1 cellular context compared by ENCODE assay signal in the genomic region with DNA sequence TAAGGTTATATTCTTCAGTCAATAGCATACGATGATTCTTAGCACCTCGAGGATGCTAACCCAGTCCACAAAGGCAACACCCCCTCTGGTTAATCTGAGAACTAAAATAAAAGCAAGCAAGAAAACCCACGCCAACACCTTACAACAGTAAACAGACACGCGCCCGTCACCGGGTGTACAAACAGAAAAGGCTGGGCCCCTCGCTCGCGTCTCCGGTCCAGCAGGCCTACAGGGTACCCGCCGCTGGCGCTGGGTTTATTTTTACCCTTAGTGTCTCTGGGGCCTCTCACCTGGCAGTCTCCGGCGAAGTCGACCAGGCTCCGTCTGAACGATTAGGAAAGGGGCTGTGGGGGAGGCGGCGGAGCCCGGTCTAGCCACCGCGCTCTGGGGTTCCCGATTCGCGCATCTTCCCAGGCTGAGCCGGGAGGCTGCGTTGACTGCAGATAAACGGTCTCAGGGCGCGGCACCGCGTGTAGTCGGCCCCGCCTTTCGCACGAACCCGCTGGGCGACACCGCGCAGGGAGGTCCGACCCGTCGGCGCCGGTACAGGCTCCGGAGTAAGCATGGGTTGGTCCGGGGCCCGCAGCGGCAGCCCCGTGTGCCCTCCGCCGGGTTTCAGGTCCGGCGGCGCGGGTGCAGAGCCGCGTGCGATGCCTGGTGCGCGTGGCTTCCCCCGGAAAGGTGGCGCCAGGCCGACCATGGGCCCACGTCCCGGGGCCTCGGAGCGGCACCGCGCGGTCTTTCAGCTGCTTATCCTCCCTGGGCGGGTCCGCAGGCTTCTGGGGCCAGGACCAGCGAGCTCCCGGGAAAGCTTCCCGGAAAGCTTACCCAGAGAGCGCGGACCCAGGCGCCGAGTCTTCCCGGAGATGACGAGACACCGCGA.
TF ChIP-seq lines count a peak whose summit lies in the region.

SLC9B2 (minus strand) TSS at position 868 of the 883 bp plus-strand sequence. CDS start 9,211 bp downstream, outside the sequence.

TF ChIP-seq in GM12878, 131 proteins besides CTCF, POLR2A, EP300 and RAD21 (continued from another document and continues in another):
- TF ChIP-seq BCL3 (IDR thresholded peaks at IDR 0.05; ENCODE audit: borderline replicate concordance, insufficient read depth, low read depth, low read length, poor library complexity, severe bottlenecking) (no peak), TBL1XR1 (IDR thresholded peaks at IDR 0.05; ENCODE audit: low read depth, low read length) (no peak), ATF3 (IDR thresholded peaks at IDR 0.05; ENCODE audit: borderline replicate concordance, extremely low read depth, low read depth, low read length) (no peak), BMI1 (IDR thresholded peaks at IDR 0.05; ENCODE audit: borderline replicate concordance) (no peak), REST (IDR thresholded peaks at IDR 0.05; ENCODE audit: low read depth, low read length) (no peak), RBBP5 (conservative IDR thresholded peaks at IDR 0.05) (0 out of 2 replicates have a peak, but pooled peaks have one; percentile 71), MXI1 (IDR thresholded peaks at IDR 0.05; ENCODE audit: low read depth, low read length) (peak; percentile 70), KLF5 (IDR thresholded peaks at IDR 0.05; ENCODE audit: partially characterized antibody) (peak; percentile 35), FOXK2 (IDR thresholded peaks at IDR 0.05) (no peak), CHD1 (IDR thresholded peaks at IDR 0.05; ENCODE audit: low read depth, low read length) (no peak), YBX1 (IDR thresholded peaks at IDR 0.05) (no peak), KAT2A (conservative IDR thresholded peaks at IDR 0.05; ENCODE audit: control insufficient read depth, low read depth, low read length) (no peak), RAD51 (IDR thresholded peaks at IDR 0.05) (no peak), RELA (IDR thresholded peaks at IDR 0.05; ENCODE audit: borderline replicate concordance, partially characterized antibody) (no peak), SRF (IDR thresholded peaks at IDR 0.05; ENCODE audit: low read depth in 2 of 2, low read length in 2 of 2) (no peak), ZNF217 (IDR thresholded peaks at IDR 0.05) (no peak), HCFC1 (IDR thresholded peaks at IDR 0.05; ENCODE audit: low read length) (no peak), TCF3 (IDR thresholded peaks at IDR 0.05; ENCODE audit: borderline replicate concordance, insufficient read depth, low read depth, low read length) (no peak), NFXL1 (IDR thresholded peaks at IDR 0.05; ENCODE audit: borderline replicate concordance) (no peak), ZNF384 (IDR thresholded peaks at IDR 0.05; ENCODE audit: borderline replicate concordance, low read depth, low read length) (no peak), ZNF207 (IDR thresholded peaks at IDR 0.05; ENCODE audit: borderline replicate concordance) (0 out of 2 replicates have a peak, but pooled peaks have one; percentile 36), GATAD2B (conservative IDR thresholded peaks at IDR 0.05; ENCODE audit: low read depth) (peak; percentile 74; the same call in 1 of the 2 replicates), NFIC (IDR thresholded peaks at IDR 0.05; ENCODE audit: low read depth, low read length) (no peak), BHLHE40 (IDR thresholded peaks at IDR 0.05; ENCODE audit: borderline replicate concordance in 1 of 2, low read depth in 2 of 2, low read length in 1 of 2) (peak; percentile 10 to 66; a peak in 2 of 4 replicates), ZNF274 (IDR thresholded peaks at IDR 0.05; ENCODE audit: insufficient read depth, insufficient read length) (no peak), IRF5 (IDR thresholded peaks at IDR 0.05; ENCODE audit: borderline replicate concordance) (no peak), ZBTB4 (CRISPR knock-in tag; IDR thresholded peaks at IDR 0.05) (no peak), SMAD1 (IDR thresholded peaks at IDR 0.05; ENCODE audit: low read depth, partially characterized antibody) (no peak), FOS (IDR thresholded peaks at IDR 0.05; ENCODE audit: borderline replicate concordance, extremely low read depth, insufficient read length) (no peak), SIX5 (IDR thresholded peaks at IDR 0.05; ENCODE audit: low read depth, low read length, severe bottlenecking) (no peak), DPF2 (IDR thresholded peaks at IDR 0.05) (peak; percentile 86)
- TF ChIP-seq, protein P1, sequence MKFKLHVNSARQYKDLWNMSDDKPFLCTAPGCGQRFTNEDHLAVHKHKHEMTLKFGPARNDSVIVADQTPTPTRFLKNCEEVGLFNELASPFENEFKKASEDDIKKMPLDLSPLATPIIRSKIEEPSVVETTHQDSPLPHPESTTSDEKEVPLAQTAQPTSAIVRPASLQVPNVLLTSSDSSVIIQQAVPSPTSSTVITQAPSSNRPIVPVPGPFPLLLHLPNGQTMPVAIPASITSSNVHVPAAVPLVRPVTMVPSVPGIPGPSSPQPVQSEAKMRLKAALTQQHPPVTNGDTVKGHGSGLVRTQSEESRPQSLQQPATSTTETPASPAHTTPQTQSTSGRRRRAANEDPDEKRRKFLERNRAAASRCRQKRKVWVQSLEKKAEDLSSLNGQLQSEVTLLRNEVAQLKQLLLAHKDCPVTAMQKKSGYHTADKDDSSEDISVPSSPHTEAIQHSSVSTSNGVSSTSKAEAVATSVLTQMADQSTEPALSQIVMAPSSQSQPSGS (IDR thresholded peaks at IDR 0.05; ENCODE audit: low read length) = no peak
- TF ChIP-seq, protein P2, sequence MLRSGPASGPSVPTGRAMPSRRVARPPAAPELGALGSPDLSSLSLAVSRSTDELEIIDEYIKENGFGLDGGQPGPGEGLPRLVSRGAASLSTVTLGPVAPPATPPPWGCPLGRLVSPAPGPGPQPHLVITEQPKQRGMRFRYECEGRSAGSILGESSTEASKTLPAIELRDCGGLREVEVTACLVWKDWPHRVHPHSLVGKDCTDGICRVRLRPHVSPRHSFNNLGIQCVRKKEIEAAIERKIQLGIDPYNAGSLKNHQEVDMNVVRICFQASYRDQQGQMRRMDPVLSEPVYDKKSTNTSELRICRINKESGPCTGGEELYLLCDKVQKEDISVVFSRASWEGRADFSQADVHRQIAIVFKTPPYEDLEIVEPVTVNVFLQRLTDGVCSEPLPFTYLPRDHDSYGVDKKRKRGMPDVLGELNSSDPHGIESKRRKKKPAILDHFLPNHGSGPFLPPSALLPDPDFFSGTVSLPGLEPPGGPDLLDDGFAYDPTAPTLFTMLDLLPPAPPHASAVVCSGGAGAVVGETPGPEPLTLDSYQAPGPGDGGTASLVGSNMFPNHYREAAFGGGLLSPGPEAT (IDR thresholded peaks at IDR 0.05; ENCODE audit: low read depth) = no peak
- TF ChIP-seq, protein P3, sequence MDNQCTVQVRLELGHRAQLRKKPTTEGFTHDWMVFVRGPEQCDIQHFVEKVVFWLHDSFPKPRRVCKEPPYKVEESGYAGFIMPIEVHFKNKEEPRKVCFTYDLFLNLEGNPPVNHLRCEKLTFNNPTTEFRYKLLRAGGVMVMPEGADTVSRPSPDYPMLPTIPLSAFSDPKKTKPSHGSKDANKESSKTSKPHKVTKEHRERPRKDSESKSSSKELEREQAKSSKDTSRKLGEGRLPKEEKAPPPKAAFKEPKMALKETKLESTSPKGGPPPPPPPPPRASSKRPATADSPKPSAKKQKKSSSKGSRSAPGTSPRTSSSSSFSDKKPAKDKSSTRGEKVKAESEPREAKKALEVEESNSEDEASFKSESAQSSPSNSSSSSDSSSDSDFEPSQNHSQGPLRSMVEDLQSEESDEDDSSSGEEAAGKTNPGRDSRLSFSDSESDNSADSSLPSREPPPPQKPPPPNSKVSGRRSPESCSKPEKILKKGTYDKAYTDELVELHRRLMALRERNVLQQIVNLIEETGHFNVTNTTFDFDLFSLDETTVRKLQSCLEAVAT (IDR thresholded peaks at IDR 0.05) = 0 out of 2 replicates have a peak, but pooled peaks have one; percentile 42
- TF ChIP-seq, protein P4, sequence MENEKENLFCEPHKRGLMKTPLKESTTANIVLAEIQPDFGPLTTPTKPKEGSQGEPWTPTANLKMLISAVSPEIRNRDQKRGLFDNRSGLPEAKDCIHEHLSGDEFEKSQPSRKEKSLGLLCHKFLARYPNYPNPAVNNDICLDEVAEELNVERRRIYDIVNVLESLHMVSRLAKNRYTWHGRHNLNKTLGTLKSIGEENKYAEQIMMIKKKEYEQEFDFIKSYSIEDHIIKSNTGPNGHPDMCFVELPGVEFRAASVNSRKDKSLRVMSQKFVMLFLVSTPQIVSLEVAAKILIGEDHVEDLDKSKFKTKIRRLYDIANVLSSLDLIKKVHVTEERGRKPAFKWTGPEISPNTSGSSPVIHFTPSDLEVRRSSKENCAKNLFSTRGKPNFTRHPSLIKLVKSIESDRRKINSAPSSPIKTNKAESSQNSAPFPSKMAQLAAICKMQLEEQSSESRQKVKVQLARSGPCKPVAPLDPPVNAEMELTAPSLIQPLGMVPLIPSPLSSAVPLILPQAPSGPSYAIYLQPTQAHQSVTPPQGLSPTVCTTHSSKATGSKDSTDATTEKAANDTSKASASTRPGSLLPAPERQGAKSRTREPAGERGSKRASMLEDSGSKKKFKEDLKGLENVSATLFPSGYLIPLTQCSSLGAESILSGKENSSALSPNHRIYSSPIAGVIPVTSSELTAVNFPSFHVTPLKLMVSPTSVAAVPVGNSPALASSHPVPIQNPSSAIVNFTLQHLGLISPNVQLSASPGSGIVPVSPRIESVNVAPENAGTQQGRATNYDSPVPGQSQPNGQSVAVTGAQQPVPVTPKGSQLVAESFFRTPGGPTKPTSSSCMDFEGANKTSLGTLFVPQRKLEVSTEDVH (IDR thresholded peaks at IDR 0.05; ENCODE audit: low read depth, partially characterized antibody) = no peak
